In the genomic region with DNA sequence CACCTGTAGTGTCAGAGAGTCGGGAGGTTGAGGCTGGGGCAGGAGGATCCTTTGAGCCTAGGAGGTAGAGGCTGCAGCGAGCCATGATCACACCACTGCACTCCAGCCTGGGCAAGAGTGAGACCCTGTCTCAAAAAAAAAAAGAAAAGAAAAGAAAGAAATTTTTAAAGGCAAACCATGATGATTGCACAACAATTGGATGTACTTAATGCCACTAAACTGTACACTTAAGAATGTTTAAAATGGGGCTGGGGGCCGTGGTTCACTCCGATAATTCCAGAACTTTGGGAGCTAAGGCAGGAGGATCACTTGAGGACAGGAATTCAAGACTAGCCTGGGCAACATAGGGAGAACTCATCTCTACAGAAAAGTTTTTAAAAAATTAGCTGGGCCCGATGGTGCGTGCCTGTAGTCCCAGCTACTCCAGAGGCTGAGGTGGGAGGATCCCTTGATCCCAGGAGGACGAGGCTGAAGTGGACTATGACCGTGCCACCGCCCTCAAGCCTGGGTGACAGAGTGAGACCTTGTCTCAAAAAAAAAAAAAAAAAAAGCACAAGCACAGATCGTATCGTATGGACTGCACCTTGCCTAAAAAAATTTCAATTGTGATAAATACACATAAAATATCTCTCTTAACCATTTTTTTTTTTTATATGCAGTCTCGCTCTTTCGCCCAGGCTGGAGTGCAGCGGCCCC, we compare ENCODE assay signal across 1 cellular context.
A peak's percentile ranks its signal among the peaks of the same experiment; 100 is the strongest.
TF ChIP-seq lines count a peak whose summit lies in the region.

No MANE protein-coding gene starts in this region.

TF ChIP-seq in K562, 482 proteins besides CTCF, POLR2A, EP300 and RAD21:
- TF ChIP-seq JUNB (CRISPR knock-in tag; conservative IDR thresholded peaks at IDR 0.05) = no peak
- no peak for TF ChIP-seq ZNF551 (CRISPR knock-in tag; IDR thresholded peaks at IDR 0.05)
- TF ChIP-seq ELK3 (CRISPR knock-in tag; IDR thresholded peaks at IDR 0.05) = no peak
- 0 out of 2 replicates have a peak, but pooled peaks have one; percentile 38 for TF ChIP-seq CEBPB (tag; IDR thresholded peaks at IDR 0.05)
- TF ChIP-seq ZNF717 (CRISPR knock-in tag; IDR thresholded peaks at IDR 0.05) = no peak
- TF ChIP-seq ZNF165 (CRISPR knock-in tag; IDR thresholded peaks at IDR 0.05; ENCODE audit: borderline replicate concordance) = no peak
- no peak for TF ChIP-seq SMARCC2 (IDR thresholded peaks at IDR 0.05; ENCODE audit: low read depth)
TF ChIP-seq in K562: peak in this region for 1.
